In genomic region chr9:74952281-74953151, GRCh38 we compare ENCODE assay signal across 8 cellular contexts. TPM values are rescaled to one million over a fixed set of nuclear protein-coding genes. Genes with fewer than 3 reads are reported as not detected.
DNase-seq lines count a peak whose midpoint lies in the region; TF ChIP-seq lines count a peak whose summit lies in the region.

TSS of gene C9orf40 (minus strand) at chr9:74952912. CDS start at chr9:74952611, 301 bp downstream.

- peaks cover 10% of the 10 kb centered on the region for H3K79me2 ChIP-seq in neural progenitor cell (ENCODE audit: low read depth)

- peak within 1 kb of the TSS; percentile 55 for H3K9ac ChIP-seq in neural progenitor cell

- peaks cover 4% of the 10 kb centered on the region for H3K27me3 Mint-ChIP-seq in neural progenitor cell (ENCODE audit: insufficient read depth, low read depth)

- peaks cover 21% of the 10 kb centered on the region for H3K4me1 ChIP-seq in neural progenitor cell

- H2AFZ ChIP-seq in neural progenitor cell (replicated peaks) = peak within 1 kb of the TSS; percentile 81

- peak; percentile 71 for TF ChIP-seq CTCF in fibroblast of villous mesenchyme (IDR thresholded peaks at IDR 0.05; ENCODE audit: insufficient read depth, low read depth, low read length)
- TF ChIP-seq CTCF in neural progenitor cell (IDR thresholded peaks at IDR 0.05) = peak; percentile 82

- H3K36me3 ChIP-seq in MG63 (no peaks in the 10 kb centered on the region), neural progenitor cell (no peaks in the 10 kb centered on the region)

- peaks cover 5% of the 10 kb centered on the region for H3K36me3 Mint-ChIP-seq in neural progenitor cell

- H3K4me2 ChIP-seq in neural progenitor cell = peak within 1 kb of the TSS; percentile 81

- H3K27ac Mint-ChIP-seq in neural progenitor cell = peak within 1 kb of the TSS; percentile 98

- H3K9me3 ChIP-seq in MG63 = no peaks in the 10 kb centered on the region
- no peaks in the 10 kb centered on the region for H3K9me3 ChIP-seq in neural progenitor cell (ENCODE audit: low read depth)

- H3K4me3 ChIP-seq in MG63 (peak within 1 kb of the TSS; percentile 91), fibroblast of villous mesenchyme (ENCODE audit: low read depth, low read length) (peak within 1 kb of the TSS; percentile 97), neural progenitor cell (peak within 1 kb of the TSS; percentile 79)

- H4K20me1 ChIP-seq in neural progenitor cell (ENCODE audit: low read depth) = peaks cover 8% of the 10 kb centered on the region

- DNase-seq in GM03348 (ENCODE audit: low spot score) = peak; percentile 93
- peak; percentile 86 for DNase-seq in HCEC 1CT
- DNase-seq in MG63 = peak; percentile 86
- peak; percentile 64 to 70 for DNase-seq in SHP77 (lab: John Stamatoyannopoulos, UW)
- peak; percentile 86 for DNase-seq in activated effector memory CD4-positive, alpha-beta T cell treated with Interleukin-2 at 50 U/mL for 16 hours
- DNase-seq in fibroblast of villous mesenchyme (ENCODE audit: low read depth) = peak; percentile 84
- DNase-seq in neural progenitor cell (ENCODE audit: low spot score) = peak; percentile 96
- DNase-seq in stromal cell of bone marrow (ENCODE audit: low read depth) = peak; percentile 72

- peaks cover 43% of the 10 kb centered on the region for H3F3A ChIP-seq in neural progenitor cell (ENCODE audit: low read depth)

- peaks cover 25% of the 10 kb centered on the region for H3K4me1 Mint-ChIP-seq in neural progenitor cell

- no peaks in the 10 kb centered on the region for H3K27me3 ChIP-seq in MG63
- H3K27me3 ChIP-seq in neural progenitor cell = no peaks in the 10 kb centered on the region

- peak within 1 kb of the TSS; percentile 99 for H3K4me3 Mint-ChIP-seq in neural progenitor cell

- H3K27ac ChIP-seq in neural progenitor cell = peak within 1 kb of the TSS; percentile 56

- no peaks in the 10 kb centered on the region for H3K9me3 Mint-ChIP-seq in neural progenitor cell

RNA-seq across cellular contexts. Expression of gene C9orf40, which starts in this region (rescaled TPM):
- total RNA-seq in MG63 (2014; rRNA removed; shearing (Covaris generic); ENCODE audit: low replicate concordance) = 6.9 and 9.6 TPM in 2 replicates
- total RNA-seq in fibroblast of villous mesenchyme = 6.8 and 8.6 TPM in 2 replicates
- total RNA-seq in neural progenitor cell (ENCODE audit: low replicate concordance) = 19.0 and 19.3 TPM in 2 replicates

Comparison
In these comparisons a context has a peak if more than half of its experiments do, and no peak if none do; other contexts are left out.
1. Peak in every context shown above with its lines: DNase-seq, H3K4me3 ChIP-seq and H3K27ac ChIP-seq.